ENCODE assay signal across 1 cellular context in the genomic region with DNA sequence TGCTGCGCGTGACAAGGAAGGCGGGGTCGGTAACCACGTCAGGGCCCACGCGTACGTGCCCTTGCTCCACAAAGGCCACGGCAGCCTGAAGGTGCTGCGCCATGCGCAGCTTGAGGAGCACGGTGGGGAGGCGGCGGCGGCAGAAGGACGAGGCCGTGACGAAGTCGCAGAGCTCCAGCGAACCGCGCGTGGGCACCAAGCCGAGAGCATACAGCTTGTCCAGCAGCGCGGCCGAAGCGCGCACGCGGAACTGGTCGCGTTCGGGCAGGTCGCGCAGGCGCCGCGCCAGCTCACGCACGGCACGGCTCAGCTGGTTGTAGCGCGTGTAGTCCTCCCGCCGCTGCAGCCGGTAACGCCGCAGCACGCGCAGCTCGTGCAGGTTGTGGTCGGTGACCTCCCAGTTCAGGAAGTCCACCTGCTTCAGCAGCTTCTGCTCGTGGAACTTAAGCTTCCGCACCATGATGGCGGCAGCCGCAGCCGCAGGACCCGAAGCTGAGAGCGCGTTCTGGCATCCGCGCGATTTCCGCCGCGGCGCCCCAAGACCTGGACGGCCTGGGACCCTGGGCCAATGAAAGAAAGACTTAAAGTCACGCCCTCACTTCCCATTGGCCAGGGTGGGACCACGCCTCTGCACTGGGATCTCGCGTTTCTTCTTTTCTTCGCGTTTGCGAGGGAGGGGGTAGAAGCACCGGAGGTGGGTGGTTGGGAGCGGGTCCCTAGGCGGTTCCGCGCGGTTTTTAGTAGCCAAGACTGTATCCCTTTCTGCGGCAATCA.
TF ChIP-seq lines count a peak whose summit lies in the region.

A gene with protein sequence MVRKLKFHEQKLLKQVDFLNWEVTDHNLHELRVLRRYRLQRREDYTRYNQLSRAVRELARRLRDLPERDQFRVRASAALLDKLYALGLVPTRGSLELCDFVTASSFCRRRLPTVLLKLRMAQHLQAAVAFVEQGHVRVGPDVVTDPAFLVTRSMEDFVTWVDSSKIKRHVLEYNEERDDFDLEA (minus strand): TSS at position 516 of the 774 bp plus-strand sequence. CDS start 56 bp downstream, at position 460.

TF ChIP-seq in WTC11, 78 proteins besides CTCF, POLR2A, EP300 and RAD21 (continued from another document and continues in another):
- TF ChIP-seq, protein P1, sequence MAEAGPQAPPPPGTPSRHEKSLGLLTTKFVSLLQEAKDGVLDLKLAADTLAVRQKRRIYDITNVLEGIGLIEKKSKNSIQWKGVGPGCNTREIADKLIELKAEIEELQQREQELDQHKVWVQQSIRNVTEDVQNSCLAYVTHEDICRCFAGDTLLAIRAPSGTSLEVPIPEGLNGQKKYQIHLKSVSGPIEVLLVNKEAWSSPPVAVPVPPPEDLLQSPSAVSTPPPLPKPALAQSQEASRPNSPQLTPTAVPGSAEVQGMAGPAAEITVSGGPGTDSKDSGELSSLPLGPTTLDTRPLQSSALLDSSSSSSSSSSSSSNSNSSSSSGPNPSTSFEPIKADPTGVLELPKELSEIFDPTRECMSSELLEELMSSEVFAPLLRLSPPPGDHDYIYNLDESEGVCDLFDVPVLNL (CRISPR knock-in tag; IDR thresholded peaks at IDR 0.05; ENCODE audit: borderline replicate concordance, low read depth) = peak; percentile 60
- TF ChIP-seq, protein P2, sequence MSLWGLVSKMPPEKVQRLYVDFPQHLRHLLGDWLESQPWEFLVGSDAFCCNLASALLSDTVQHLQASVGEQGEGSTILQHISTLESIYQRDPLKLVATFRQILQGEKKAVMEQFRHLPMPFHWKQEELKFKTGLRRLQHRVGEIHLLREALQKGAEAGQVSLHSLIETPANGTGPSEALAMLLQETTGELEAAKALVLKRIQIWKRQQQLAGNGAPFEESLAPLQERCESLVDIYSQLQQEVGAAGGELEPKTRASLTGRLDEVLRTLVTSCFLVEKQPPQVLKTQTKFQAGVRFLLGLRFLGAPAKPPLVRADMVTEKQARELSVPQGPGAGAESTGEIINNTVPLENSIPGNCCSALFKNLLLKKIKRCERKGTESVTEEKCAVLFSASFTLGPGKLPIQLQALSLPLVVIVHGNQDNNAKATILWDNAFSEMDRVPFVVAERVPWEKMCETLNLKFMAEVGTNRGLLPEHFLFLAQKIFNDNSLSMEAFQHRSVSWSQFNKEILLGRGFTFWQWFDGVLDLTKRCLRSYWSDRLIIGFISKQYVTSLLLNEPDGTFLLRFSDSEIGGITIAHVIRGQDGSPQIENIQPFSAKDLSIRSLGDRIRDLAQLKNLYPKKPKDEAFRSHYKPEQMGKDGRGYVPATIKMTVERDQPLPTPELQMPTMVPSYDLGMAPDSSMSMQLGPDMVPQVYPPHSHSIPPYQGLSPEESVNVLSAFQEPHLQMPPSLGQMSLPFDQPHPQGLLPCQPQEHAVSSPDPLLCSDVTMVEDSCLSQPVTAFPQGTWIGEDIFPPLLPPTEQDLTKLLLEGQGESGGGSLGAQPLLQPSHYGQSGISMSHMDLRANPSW (CRISPR knock-in tag; conservative IDR thresholded peaks at IDR 0.05; ENCODE audit: low read depth) = no peak
- TF ChIP-seq GRHL2 (CRISPR knock-in tag; IDR thresholded peaks at IDR 0.05; ENCODE audit: insufficient replicate concordance, severe bottlenecking) (no peak), TP53 (CRISPR knock-in tag; IDR thresholded peaks at IDR 0.05) (peak; percentile 80; the same call in 1 of the 2 replicates), ATF1 (CRISPR knock-in tag; IDR thresholded peaks at IDR 0.05) (0 out of 2 replicates have a peak, but pooled peaks have one; percentile 84), FOXK1 (CRISPR knock-in tag; IDR thresholded peaks at IDR 0.05) (peak; percentile 70), MYBL2 (CRISPR knock-in tag; IDR thresholded peaks at IDR 0.05) (peak; percentile 89; the same call in 1 of the 2 replicates), ZNF416 (CRISPR knock-in tag; IDR thresholded peaks at IDR 0.05) (peak; percentile 65; the same call in 1 of the 2 replicates), HMGA2 (CRISPR knock-in tag; IDR thresholded peaks at IDR 0.05) (no peak), RORB (CRISPR knock-in tag; IDR thresholded peaks at IDR 0.05) (no peak), ZNF423 (CRISPR knock-in tag; IDR thresholded peaks at IDR 0.05) (no peak), OVOL2 (CRISPR knock-in tag; IDR thresholded peaks at IDR 0.05; ENCODE audit: borderline replicate concordance) (no peak), EMX1 (CRISPR knock-in tag; IDR thresholded peaks at IDR 0.05) (no peak), NFE2L1 (CRISPR knock-in tag; IDR thresholded peaks at IDR 0.05) (peak; percentile 51; the same call in 1 of the 2 replicates), ETV6 (CRISPR knock-in tag; IDR thresholded peaks at IDR 0.05) (peak; percentile 88), TCF7 (CRISPR knock-in tag; IDR thresholded peaks at IDR 0.05; ENCODE audit: low read depth) (peak; percentile 77)
- TF ChIP-seq, protein P3, sequence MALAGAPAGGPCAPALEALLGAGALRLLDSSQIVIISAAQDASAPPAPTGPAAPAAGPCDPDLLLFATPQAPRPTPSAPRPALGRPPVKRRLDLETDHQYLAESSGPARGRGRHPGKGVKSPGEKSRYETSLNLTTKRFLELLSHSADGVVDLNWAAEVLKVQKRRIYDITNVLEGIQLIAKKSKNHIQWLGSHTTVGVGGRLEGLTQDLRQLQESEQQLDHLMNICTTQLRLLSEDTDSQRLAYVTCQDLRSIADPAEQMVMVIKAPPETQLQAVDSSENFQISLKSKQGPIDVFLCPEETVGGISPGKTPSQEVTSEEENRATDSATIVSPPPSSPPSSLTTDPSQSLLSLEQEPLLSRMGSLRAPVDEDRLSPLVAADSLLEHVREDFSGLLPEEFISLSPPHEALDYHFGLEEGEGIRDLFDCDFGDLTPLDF (CRISPR knock-in tag; IDR thresholded peaks at IDR 0.05) = peak; percentile 20; the same call in 1 of the 2 replicates
- TF ChIP-seq, protein P4, sequence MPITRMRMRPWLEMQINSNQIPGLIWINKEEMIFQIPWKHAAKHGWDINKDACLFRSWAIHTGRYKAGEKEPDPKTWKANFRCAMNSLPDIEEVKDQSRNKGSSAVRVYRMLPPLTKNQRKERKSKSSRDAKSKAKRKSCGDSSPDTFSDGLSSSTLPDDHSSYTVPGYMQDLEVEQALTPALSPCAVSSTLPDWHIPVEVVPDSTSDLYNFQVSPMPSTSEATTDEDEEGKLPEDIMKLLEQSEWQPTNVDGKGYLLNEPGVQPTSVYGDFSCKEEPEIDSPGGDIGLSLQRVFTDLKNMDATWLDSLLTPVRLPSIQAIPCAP (CRISPR knock-in tag; IDR thresholded peaks at IDR 0.05) = peak; percentile 76; the same call in 1 of the 2 replicates
- TF ChIP-seq, protein P5, sequence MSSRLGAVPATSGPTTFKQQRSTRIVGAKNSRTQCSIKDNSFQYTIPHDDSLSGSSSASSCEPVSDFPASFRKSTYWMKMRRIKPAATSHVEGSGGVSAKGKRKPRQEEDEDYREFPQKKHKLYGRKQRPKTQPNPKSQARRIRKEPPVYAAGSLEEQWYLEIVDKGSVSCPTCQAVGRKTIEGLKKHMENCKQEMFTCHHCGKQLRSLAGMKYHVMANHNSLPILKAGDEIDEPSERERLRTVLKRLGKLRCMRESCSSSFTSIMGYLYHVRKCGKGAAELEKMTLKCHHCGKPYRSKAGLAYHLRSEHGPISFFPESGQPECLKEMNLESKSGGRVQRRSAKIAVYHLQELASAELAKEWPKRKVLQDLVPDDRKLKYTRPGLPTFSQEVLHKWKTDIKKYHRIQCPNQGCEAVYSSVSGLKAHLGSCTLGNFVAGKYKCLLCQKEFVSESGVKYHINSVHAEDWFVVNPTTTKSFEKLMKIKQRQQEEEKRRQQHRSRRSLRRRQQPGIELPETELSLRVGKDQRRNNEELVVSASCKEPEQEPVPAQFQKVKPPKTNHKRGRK (CRISPR knock-in tag; IDR thresholded peaks at IDR 0.05; ENCODE audit: borderline replicate concordance) = no peak
- TF ChIP-seq, protein P6, sequence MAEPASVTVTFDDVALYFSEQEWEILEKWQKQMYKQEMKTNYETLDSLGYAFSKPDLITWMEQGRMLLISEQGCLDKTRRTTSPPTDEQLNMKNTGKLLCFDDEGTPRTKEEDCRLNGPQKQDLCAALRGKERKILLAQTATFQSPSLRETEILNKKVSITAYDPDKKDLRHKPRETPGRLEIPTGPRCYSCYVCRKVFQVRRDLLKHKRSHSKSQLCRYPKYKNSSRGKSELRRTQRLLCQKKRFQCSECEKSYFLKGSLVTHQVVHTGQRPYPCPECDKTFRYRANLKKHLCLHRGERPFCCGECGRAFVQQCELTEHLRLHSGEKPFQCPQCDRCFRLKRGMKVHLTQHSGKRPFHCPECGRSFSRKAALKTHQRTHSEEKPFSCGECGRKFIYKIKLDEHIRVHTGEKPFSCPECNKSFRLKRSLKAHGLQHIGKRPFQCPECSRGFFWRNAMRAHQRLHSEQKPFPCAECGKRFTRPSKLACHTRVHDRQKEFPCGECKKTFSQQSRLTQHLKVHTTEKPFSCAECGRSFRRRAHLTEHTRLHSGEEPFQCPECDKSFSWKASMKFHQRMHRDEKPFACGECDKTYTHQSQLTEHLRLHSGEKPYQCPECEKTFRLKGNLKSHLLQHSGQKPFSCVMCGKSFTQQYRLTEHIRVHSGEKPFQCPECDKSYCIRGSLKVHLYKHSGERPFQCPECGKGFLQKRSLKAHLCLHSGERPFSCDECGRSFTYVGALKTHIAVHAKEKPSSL (CRISPR knock-in tag; conservative IDR thresholded peaks at IDR 0.05) = no peak
- TF ChIP-seq, protein P7, sequence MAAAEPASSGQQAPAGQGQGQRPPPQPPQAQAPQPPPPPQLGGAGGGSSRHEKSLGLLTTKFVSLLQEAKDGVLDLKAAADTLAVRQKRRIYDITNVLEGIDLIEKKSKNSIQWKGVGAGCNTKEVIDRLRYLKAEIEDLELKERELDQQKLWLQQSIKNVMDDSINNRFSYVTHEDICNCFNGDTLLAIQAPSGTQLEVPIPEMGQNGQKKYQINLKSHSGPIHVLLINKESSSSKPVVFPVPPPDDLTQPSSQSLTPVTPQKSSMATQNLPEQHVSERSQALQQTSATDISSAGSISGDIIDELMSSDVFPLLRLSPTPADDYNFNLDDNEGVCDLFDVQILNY (CRISPR knock-in tag; IDR thresholded peaks at IDR 0.05) = peak; percentile 78
- TF ChIP-seq, protein P8, sequence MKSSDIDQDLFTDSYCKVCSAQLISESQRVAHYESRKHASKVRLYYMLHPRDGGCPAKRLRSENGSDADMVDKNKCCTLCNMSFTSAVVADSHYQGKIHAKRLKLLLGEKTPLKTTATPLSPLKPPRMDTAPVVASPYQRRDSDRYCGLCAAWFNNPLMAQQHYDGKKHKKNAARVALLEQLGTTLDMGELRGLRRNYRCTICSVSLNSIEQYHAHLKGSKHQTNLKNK (CRISPR knock-in tag; IDR thresholded peaks at IDR 0.05) = no peak
- TF ChIP-seq, protein P9, sequence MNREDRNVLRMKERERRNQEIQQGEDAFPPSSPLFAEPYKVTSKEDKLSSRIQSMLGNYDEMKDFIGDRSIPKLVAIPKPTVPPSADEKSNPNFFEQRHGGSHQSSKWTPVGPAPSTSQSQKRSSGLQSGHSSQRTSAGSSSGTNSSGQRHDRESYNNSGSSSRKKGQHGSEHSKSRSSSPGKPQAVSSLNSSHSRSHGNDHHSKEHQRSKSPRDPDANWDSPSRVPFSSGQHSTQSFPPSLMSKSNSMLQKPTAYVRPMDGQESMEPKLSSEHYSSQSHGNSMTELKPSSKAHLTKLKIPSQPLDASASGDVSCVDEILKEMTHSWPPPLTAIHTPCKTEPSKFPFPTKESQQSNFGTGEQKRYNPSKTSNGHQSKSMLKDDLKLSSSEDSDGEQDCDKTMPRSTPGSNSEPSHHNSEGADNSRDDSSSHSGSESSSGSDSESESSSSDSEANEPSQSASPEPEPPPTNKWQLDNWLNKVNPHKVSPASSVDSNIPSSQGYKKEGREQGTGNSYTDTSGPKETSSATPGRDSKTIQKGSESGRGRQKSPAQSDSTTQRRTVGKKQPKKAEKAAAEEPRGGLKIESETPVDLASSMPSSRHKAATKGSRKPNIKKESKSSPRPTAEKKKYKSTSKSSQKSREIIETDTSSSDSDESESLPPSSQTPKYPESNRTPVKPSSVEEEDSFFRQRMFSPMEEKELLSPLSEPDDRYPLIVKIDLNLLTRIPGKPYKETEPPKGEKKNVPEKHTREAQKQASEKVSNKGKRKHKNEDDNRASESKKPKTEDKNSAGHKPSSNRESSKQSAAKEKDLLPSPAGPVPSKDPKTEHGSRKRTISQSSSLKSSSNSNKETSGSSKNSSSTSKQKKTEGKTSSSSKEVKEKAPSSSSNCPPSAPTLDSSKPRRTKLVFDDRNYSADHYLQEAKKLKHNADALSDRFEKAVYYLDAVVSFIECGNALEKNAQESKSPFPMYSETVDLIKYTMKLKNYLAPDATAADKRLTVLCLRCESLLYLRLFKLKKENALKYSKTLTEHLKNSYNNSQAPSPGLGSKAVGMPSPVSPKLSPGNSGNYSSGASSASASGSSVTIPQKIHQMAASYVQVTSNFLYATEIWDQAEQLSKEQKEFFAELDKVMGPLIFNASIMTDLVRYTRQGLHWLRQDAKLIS (CRISPR knock-in tag; IDR thresholded peaks at IDR 0.05; ENCODE audit: borderline replicate concordance) = no peak
- TF ChIP-seq, protein P10, sequence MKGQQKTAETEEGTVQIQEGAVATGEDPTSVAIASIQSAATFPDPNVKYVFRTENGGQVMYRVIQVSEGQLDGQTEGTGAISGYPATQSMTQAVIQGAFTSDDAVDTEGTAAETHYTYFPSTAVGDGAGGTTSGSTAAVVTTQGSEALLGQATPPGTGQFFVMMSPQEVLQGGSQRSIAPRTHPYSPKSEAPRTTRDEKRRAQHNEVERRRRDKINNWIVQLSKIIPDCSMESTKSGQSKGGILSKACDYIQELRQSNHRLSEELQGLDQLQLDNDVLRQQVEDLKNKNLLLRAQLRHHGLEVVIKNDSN (CRISPR knock-in tag; IDR thresholded peaks at IDR 0.05) = peak; percentile 62; the same call in 1 of the 2 replicates
- TF ChIP-seq, protein P11, sequence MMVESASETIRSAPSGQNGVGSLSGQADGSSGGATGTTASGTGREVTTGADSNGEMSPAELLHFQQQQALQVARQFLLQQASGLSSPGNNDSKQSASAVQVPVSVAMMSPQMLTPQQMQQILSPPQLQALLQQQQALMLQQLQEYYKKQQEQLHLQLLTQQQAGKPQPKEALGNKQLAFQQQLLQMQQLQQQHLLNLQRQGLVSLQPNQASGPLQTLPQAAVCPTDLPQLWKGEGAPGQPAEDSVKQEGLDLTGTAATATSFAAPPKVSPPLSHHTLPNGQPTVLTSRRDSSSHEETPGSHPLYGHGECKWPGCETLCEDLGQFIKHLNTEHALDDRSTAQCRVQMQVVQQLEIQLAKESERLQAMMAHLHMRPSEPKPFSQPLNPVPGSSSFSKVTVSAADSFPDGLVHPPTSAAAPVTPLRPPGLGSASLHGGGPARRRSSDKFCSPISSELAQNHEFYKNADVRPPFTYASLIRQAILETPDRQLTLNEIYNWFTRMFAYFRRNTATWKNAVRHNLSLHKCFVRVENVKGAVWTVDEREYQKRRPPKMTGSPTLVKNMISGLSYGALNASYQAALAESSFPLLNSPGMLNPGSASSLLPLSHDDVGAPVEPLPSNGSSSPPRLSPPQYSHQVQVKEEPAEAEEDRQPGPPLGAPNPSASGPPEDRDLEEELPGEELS (CRISPR knock-in tag; IDR thresholded peaks at IDR 0.05) = peak; percentile 36; the same call in 1 of the 2 replicates
